15 cellular contexts compared by ENCODE assay signal in the genomic region with DNA sequence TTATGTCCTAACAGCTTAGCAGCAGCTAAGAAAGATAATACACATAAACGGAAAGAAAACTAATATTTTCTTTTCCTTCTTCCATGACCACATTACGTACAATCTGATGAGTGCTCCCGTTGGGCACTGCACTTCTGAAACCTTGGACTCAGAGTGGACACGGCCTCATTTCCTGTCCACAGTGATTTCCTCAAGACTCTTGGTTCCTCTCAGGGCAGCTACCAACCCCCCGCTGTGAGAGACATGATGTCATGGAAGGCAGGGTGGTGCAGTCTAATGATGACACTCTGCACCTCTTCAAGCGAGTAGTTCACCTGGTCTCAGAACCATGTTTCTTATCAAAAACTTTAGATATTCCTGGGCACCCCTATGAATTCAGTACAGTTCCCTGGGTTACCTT.
DNase-seq lines count a peak whose midpoint lies in the region; ATAC-seq, FAIRE-seq and TF ChIP-seq lines count a peak whose summit lies in the region.
"Had no signal": no experiment of that assay in that cellular context is flagged by ENCODE, and none has a peak within 500 bp of the region (broad histone marks: within the 10 kb centered on the region; RNA-seq: fewer than 3 reads in every experiment).

No MANE protein-coding gene starts in this region.

- 59 to 68% methylated on average over 6 of the region's 6 CpGs for whole genome bisulfite sequencing in lung, 2 donors

- TF ChIP-seq CTCF in lung (IDR thresholded peaks at IDR 0.05; ENCODE audit: control extremely low read depth, extremely low read depth), result no peak
- TF ChIP-seq CTCF in tibial artery (IDR thresholded peaks at IDR 0.05), result no peak

- no peaks in the 10 kb centered on the region for H3K27me3 Mint-ChIP-seq in dendritic cell treated with granulocyte-macrophage colony-stimulating factor and Interleukin-4, amounts not matched to agents 40 ng/mL and 50 ng/mL, for 4 days
- no peaks in the 10 kb centered on the region for H3K27me3 Mint-ChIP-seq in activated T-cell treated with anti-CD3 and anti-CD28 coated beads, Interleukin-2, amount 50 U/mL, for 24 hours

- H3K27ac ChIP-seq in lung (ENCODE audit: low read depth in 1 of 2, low read length in 1 of 2) (no peak overlapping the region), tibial artery (no peak overlapping the region)
- H3K27ac ChIP-seq: suprapubic skin had no signal

- H3K4me1 ChIP-seq in lung (ENCODE audit: control insufficient read depth in 2 of 2, insufficient read depth in 2 of 2, low read length in 2 of 2) (no peaks in the 10 kb centered on the region), tibial artery (peaks cover 0 to 4% (median 0%) of the 10 kb centered on the region in 4 donors)
- H3K4me1 ChIP-seq: BE2C, suprapubic skin had no signal

- H3K36me3 ChIP-seq in lung (ENCODE audit: control insufficient read depth in 2 of 2, insufficient read depth in 2 of 2, low read length in 2 of 2) (peaks cover 0 to 22% of the 10 kb centered on the region in 2 donors), tibial artery (no peaks in the 10 kb centered on the region)
- H3K36me3 ChIP-seq: BE2C had no signal

- no peak overlapping the region for H3K4me3 ChIP-seq in lung
- H3K4me3 ChIP-seq in tibial artery, result no peak overlapping the region
- H3K4me3 ChIP-seq: sigmoid colon, suprapubic skin had no signal

- peaks cover 80% of the 10 kb centered on the region for H3K4me1 Mint-ChIP-seq in dendritic cell treated with granulocyte-macrophage colony-stimulating factor and Interleukin-4, amounts not matched to agents 40 ng/mL and 50 ng/mL, for 4 days (ENCODE audit: low read depth)
- peaks cover 8% of the 10 kb centered on the region for H3K4me1 Mint-ChIP-seq in activated T-cell treated with anti-CD3 and anti-CD28 coated beads, Interleukin-2, amount 50 U/mL, for 24 hours (ENCODE audit: low read depth)
- H3K4me1 Mint-ChIP-seq: activated naive CD4-positive, alpha-beta T cell treated with anti-CD3 and anti-CD28 coated beads, Interleukin-2, amount 50 U/mL, for 24 hours had no signal

- H3K27ac Mint-ChIP-seq in dendritic cell treated with granulocyte-macrophage colony-stimulating factor and Interleukin-4, amounts not matched to agents 40 ng/mL and 50 ng/mL, for 4 days, result peak overlapping the region; percentile 74
- no peak overlapping the region for H3K27ac Mint-ChIP-seq in activated T-cell treated with anti-CD3 and anti-CD28 coated beads, Interleukin-2, amount 50 U/mL, for 24 hours
- H3K27ac Mint-ChIP-seq: activated naive CD4-positive, alpha-beta T cell treated with anti-CD3 and anti-CD28 coated beads, Interleukin-2, amount 50 U/mL, for 24 hours; effector memory CD8-positive, alpha-beta T cell had no signal

- H3K9me3 Mint-ChIP-seq in dendritic cell treated with granulocyte-macrophage colony-stimulating factor and Interleukin-4, amounts not matched to agents 40 ng/mL and 50 ng/mL, for 4 days, result no peaks in the 10 kb centered on the region
- H3K9me3 Mint-ChIP-seq in activated T-cell treated with anti-CD3 and anti-CD28 coated beads, Interleukin-2, amount 50 U/mL, for 24 hours, result no peaks in the 10 kb centered on the region
- H3K9me3 Mint-ChIP-seq: activated naive CD4-positive, alpha-beta T cell treated with anti-CD3 and anti-CD28 coated beads, Interleukin-2, amount 50 U/mL, for 24 hours; activated T-cell treated with anti-CD3 and anti-CD28 coated beads, Interleukin-2, amount 50 U/mL, for 4 hours; effector memory CD8-positive, alpha-beta T cell had no signal

- peak; percentile 33 for DNase-seq in RCC 7860 (ENCODE audit: low spot score)
- no peak for DNase-seq in lung (ENCODE audit: low spot score)
- DNase-seq in tibial artery, result peak; percentile 61 to 67
- DNase-seq in activated T-cell treated with anti-CD3 and anti-CD28 coated beads, Interleukin-2, amount 50 U/mL, for 24 hours, result no peak
- DNase-seq in NCI-H1105 (lab: John Stamatoyannopoulos, UW), result no peak
- no peak for DNase-seq in HUDEP-2 (lab: John Stamatoyannopoulos, UW; ENCODE audit: unreplicated experiment in 76 of 76)
- DNase-seq: activated CD4-positive, alpha-beta T cell treated with anti-CD3 and anti-CD28 coated beads, Interleukin-2, amount 50 U/mL, for 4 hours; activated T-cell treated with anti-CD3 and anti-CD28 coated beads, Interleukin-2, amount 50 U/mL, for 4 hours; BE2C; effector memory CD8-positive, alpha-beta T cell; sigmoid colon; stimulated activated CD4-positive, alpha-beta T cell treated with anti-CD3 and anti-CD28 coated beads, Interleukin-2, amount 100 ng/mL, for 48 hours had no signal

- intact Hi-C loops in dendritic cell treated with granulocyte-macrophage colony-stimulating factor and Interleukin-4, amounts not matched to agents 40 ng/mL and 50 ng/mL, for 4 days (cut with micrococcal nuclease), result no loop called here
- intact Hi-C loops in tibial artery (cut with DNase I; ENCODE audit: low total_unique reads), result no loop called here

- H3K27me3 ChIP-seq in lung (ENCODE audit: control insufficient read depth, insufficient read depth) (no peaks in the 10 kb centered on the region), tibial artery (no peaks in the 10 kb centered on the region)
- H3K27me3 ChIP-seq: BE2C, sigmoid colon, suprapubic skin had no signal

- H3K9me3 ChIP-seq in lung (ENCODE audit: control insufficient read depth in 2 of 2, insufficient read depth in 1 of 2, low read length in 1 of 2), result no peaks in the 10 kb centered on the region
- H3K9me3 ChIP-seq in tibial artery, result no peaks in the 10 kb centered on the region
- H3K9me3 ChIP-seq: BE2C, sigmoid colon, suprapubic skin had no signal

- no peak for FAIRE-seq in RCC 7860 (lab: Jason Lieb, UNC)

- H3K4me3 Mint-ChIP-seq in dendritic cell treated with granulocyte-macrophage colony-stimulating factor and Interleukin-4, amounts not matched to agents 40 ng/mL and 50 ng/mL, for 4 days, result no peak overlapping the region
- no peak overlapping the region for H3K4me3 Mint-ChIP-seq in activated T-cell treated with anti-CD3 and anti-CD28 coated beads, Interleukin-2, amount 50 U/mL, for 24 hours
- H3K4me3 Mint-ChIP-seq: activated naive CD4-positive, alpha-beta T cell treated with anti-CD3 and anti-CD28 coated beads, Interleukin-2, amount 50 U/mL, for 24 hours; activated T-cell treated with anti-CD3 and anti-CD28 coated beads, Interleukin-2, amount 50 U/mL, for 4 hours; effector memory CD8-positive, alpha-beta T cell had no signal

- peak; percentile 35 for ATAC-seq in lung (ENCODE audit: insufficient read depth, low FRiP score)
- ATAC-seq: activated T-cell treated with anti-CD3 and anti-CD28 coated beads, Interleukin-2, amount 50 U/mL, for 4 hours; effector memory CD8-positive, alpha-beta T cell had no signal

- H3K36me3 Mint-ChIP-seq in dendritic cell treated with granulocyte-macrophage colony-stimulating factor and Interleukin-4, amounts not matched to agents 40 ng/mL and 50 ng/mL, for 4 days (ENCODE audit: low read depth), result peaks cover 85% of the 10 kb centered on the region
- H3K36me3 Mint-ChIP-seq in activated T-cell treated with anti-CD3 and anti-CD28 coated beads, Interleukin-2, amount 50 U/mL, for 24 hours (ENCODE audit: low read depth), result no peaks in the 10 kb centered on the region
- H3K36me3 Mint-ChIP-seq: activated naive CD4-positive, alpha-beta T cell treated with anti-CD3 and anti-CD28 coated beads, Interleukin-2, amount 50 U/mL, for 24 hours had no signal

Comparison
In these comparisons a context has a peak if more than half of its experiments do, and no peak if none do; other contexts are left out.
1. DNase-seq: peak in RCC 7860 (single experiment) and tibial artery (2 of 2); none in lung (single experiment), activated T-cell treated with anti-CD3 and anti-CD28 coated beads, Interleukin-2, amount 50 U/mL, for 24 hours (single experiment), NCI-H1105 (single experiment) and HUDEP-2 (0 of 76).